Comparison of ENCODE assay signal across 33 cellular contexts in genomic region chr5:144416196-144416595, GRCh38.
DNase-seq lines count a peak whose midpoint lies in the region; ATAC-seq, FAIRE-seq and TF ChIP-seq lines count a peak whose summit lies in the region.
"Had no signal": no experiment of that assay in that cellular context is flagged by ENCODE, and none has a peak within 500 bp of the region (broad histone marks: within the 10 kb centered on the region; RNA-seq: fewer than 3 reads in every experiment).

No MANE protein-coding gene starts in this region.

- in situ Hi-C loops in HepG2 (cut with HindIII; ENCODE audit: extremely low pct_ligation_motif_present, low pct_unique_long_range_greater_than_20kb), result no loop called here

- CTCF ChIA-PET in HepG2 (lab: Yijun Ruan, JAX; ENCODE audit: low intra/inter-chr PET ratio, low total read pairs) (no interaction called here), HEK293 (lab: Yijun Ruan, JAX) (interaction anchor here (0.8 kb wide), 1 partner anchor 169 kb away, joined by 3 read pairs; no protein-coding TSS in a partner anchor)

- POLR2A ChIA-PET in HepG2 (lab: Yijun Ruan, JAX) (no interaction called here), HEK293 (lab: Yijun Ruan, JAX) (no interaction called here)

- H3K36me3 ChIP-seq in HepG2 (replicated peaks in 1 of 2; ENCODE audit: control insufficient read depth in 1 of 2, insufficient read depth in 2 of 2, low read length in 2 of 2) (no peaks in the 10 kb centered on the region), right lobe of liver (no peaks in the 10 kb centered on the region), HEK293 (ENCODE audit: control insufficient read depth in 2 of 2, insufficient read depth in 1 of 2, low read length in 2 of 2) (no peaks in the 10 kb centered on the region)
- H3K36me3 ChIP-seq: BE2C; BLaER1; BLaER1 treated with 17β-estradiol and CSF1 and Interleukin-3, amounts not matched to agents 10 nM and 100 nM had no signal

- TF ChIP-seq CTCF in HepG2 (CRISPR knock-in tag; IDR thresholded peaks at IDR 0.05) (no peak), right lobe of liver (IDR thresholded peaks at IDR 0.05) (no peak), HEK293 (tag by site-specific recombination; IDR thresholded peaks at IDR 0.05) (no peak)

- intact Hi-C loops in HepG2 (cut with micrococcal nuclease; ENCODE audit: unreplicated experiment) (no loop called here), right lobe of liver (cut with DNase I) (no loop called here)

- no peak overlapping the region for H2AFZ ChIP-seq in HepG2 (ENCODE audit: low read length)

- no peaks in the 10 kb centered on the region for H4K20me1 ChIP-seq in HepG2 (ENCODE audit: insufficient read depth, low read length)
- H4K20me1 ChIP-seq: BLaER1; BLaER1 treated with 17β-estradiol and CSF1 and Interleukin-3, amounts not matched to agents 10 nM and 100 nM had no signal

- BruUV-seq in HepG2 (replicated peaks; lab: Mats Ljungman, UMichigan), result no TSS peak

- no peak overlapping the region for H3K4me2 ChIP-seq in HepG2 (ENCODE audit: low read depth, low read length)
- H3K4me2 ChIP-seq: A549; BLaER1; BLaER1 treated with 17β-estradiol and CSF1 and Interleukin-3, amounts not matched to agents 10 nM and 100 nM had no signal

- no peaks in the 10 kb centered on the region for H3K27me3 ChIP-seq in HepG2 (ENCODE audit: control insufficient read depth in 1 of 2, insufficient read depth in 2 of 2, low read length in 2 of 2)
- H3K27me3 ChIP-seq in right lobe of liver, result no peaks in the 10 kb centered on the region
- H3K27me3 ChIP-seq: BE2C; BLaER1; BLaER1 treated with 17β-estradiol and CSF1 and Interleukin-3, amounts not matched to agents 10 nM and 100 nM had no signal

- no peak for TF ChIP-seq EP300 in HepG2 (IDR thresholded peaks at IDR 0.05; ENCODE audit: low read depth in 2 of 2, low read length in 2 of 2)
- TF ChIP-seq EP300 in HepG2 (CRISPR knock-in tag; IDR thresholded peaks at IDR 0.05; ENCODE audit: borderline replicate concordance), result no peak

- H3K9ac ChIP-seq in HepG2 (ENCODE audit: insufficient read depth, low read depth, low read length), result no peak overlapping the region
- H3K9ac ChIP-seq: BLaER1; BLaER1 treated with 17β-estradiol and CSF1 and Interleukin-3, amounts not matched to agents 10 nM and 100 nM had no signal

- H3K27ac ChIP-seq in HepG2 (ENCODE audit: extremely low read length, insufficient read depth, low read length) (no peak overlapping the region), right lobe of liver (no peak overlapping the region), HEK293 (ENCODE audit: extremely low read depth, low read depth, low read length) (no peak overlapping the region)
- H3K27ac ChIP-seq: 22Rv1; A549; BLaER1; BLaER1 treated with 17β-estradiol and CSF1 and Interleukin-3, amounts not matched to agents 10 nM and 100 nM; C4-2B had no signal

- H3K4me3 ChIP-seq in HepG2 (replicated peaks in 1 of 3; ENCODE audit: insufficient read depth in 1 of 3, low read depth in 2 of 3, low read length in 3 of 3) (no peak overlapping the region), right lobe of liver (no peak overlapping the region), HEK293 (ENCODE audit: low read depth, low read length) (no peak overlapping the region)
- H3K4me3 ChIP-seq: A549; BLaER1; BLaER1 treated with 17β-estradiol and CSF1 and Interleukin-3, amounts not matched to agents 10 nM and 100 nM had no signal

- DNase-seq in NCI-H345 (lab: John Stamatoyannopoulos, UW) (peak; percentile 9), NCI-H345 treated with DMSO at 0.1 percent for 48 hours (lab: John Stamatoyannopoulos, UW; ENCODE audit: unreplicated experiment) (no peak), HepG2 (ENCODE audit: low spot score) (no peak), right lobe of liver (no peak)
- DNase-seq: 8988T; ACHN; AML-193; BE2C; C1 segment of cervical spinal cord; Caco-2; Calu3; CD4-positive, alpha-beta memory T cell; CD4-positive, alpha-beta T cell; CD4-positive, CD25-positive, alpha-beta regulatory T cell; CD8-positive, alpha-beta memory T cell; CD8-positive, alpha-beta T cell; COR-L47; DMS 273 treated with DMSO at 0.1 percent for 48 hours; DMS153; DMS53; DMS79; DMS79 treated with DMSO at 0.1 percent for 48 hours; DND-41; EL had no signal

- no peaks in the 10 kb centered on the region for H3K79me2 ChIP-seq in HepG2 (ENCODE audit: insufficient read depth, low read length)

- no peak for TF ChIP-seq POLR2A in HepG2 (IDR thresholded peaks at IDR 0.05; ENCODE audit: insufficient read depth in 1 of 2, low read depth in 2 of 2, low read length in 2 of 2)
- TF ChIP-seq POLR2A in right lobe of liver (IDR thresholded peaks at IDR 0.05), result no peak

- WGBS in HepG2 (ENCODE audit: low lambda C conversion rate), result 4% methylated on average over 2 of the region's 2 CpGs
- 47% methylated on average over 2 of the region's 2 CpGs for WGBS in right lobe of liver (ENCODE audit: insufficient coverage, low coverage, low lambda C conversion rate, missing lambda C conversion rate)

- H3K9me3 ChIP-seq in HepG2 (ENCODE audit: low read length) (no peaks in the 10 kb centered on the region), right lobe of liver (no peaks in the 10 kb centered on the region), HEK293 (ENCODE audit: control insufficient read depth, insufficient read depth, low read depth, low read length) (no peaks in the 10 kb centered on the region)
- H3K9me3 ChIP-seq: A549, BE2C had no signal

- FAIRE-seq in HepG2 (lab: Jason Lieb, UNC), result no peak
- FAIRE-seq: A204.1, D721Med had no signal

- TF ChIP-seq RAD21 in HepG2 (CRISPR knock-in tag; IDR thresholded peaks at IDR 0.05), result no peak

- no peak for ATAC-seq in HepG2
- ATAC-seq in right lobe of liver, result no peak
- ATAC-seq in HG03108 (IDR thresholded peaks at IDR 0.05; ENCODE audit: unreplicated experiment), result no peak
- ATAC-seq: A549; CD8-positive, alpha-beta T cell had no signal

- no peaks in the 10 kb centered on the region for H3K4me1 ChIP-seq in HepG2 (ENCODE audit: insufficient read depth, low read length)
- no peaks in the 10 kb centered on the region for H3K4me1 ChIP-seq in right lobe of liver
- H3K4me1 ChIP-seq in HEK293 (ENCODE audit: control insufficient read depth, insufficient read depth, low read length), result no peaks in the 10 kb centered on the region
- H3K4me1 ChIP-seq: A549; BE2C; BLaER1; BLaER1 treated with 17β-estradiol and CSF1 and Interleukin-3, amounts not matched to agents 10 nM and 100 nM had no signal

TF ChIP-seq in HepG2, 621 proteins besides CTCF, POLR2A, EP300 and RAD21 (continues in another document):
- no peak for TF ChIP-seq TFE3 (CRISPR knock-in tag; IDR thresholded peaks at IDR 0.05)
- TF ChIP-seq, protein P1, sequence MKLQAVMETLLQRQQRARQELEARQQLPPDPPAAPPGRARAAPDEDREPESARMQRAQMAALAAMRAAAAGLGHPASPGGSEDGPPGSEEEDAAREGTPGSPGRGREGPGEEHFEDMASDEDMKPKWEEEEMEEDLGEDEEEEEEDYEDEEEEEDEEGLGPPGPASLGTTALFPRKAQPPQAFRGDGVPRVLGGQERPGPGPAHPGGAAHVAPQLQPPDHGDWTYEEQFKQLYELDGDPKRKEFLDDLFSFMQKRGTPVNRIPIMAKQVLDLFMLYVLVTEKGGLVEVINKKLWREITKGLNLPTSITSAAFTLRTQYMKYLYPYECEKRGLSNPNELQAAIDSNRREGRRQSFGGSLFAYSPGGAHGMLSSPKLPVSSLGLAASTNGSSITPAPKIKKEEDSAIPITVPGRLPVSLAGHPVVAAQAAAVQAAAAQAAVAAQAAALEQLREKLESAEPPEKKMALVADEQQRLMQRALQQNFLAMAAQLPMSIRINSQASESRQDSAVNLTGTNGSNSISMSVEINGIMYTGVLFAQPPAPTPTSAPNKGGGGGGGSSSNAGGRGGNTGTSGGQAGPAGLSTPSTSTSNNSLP (IDR thresholded peaks at IDR 0.05; ENCODE audit: low read depth, low read length), result no peak
- TF ChIP-seq CENPX (CRISPR knock-in tag; IDR thresholded peaks at IDR 0.05), result no peak

TF ChIP-seq in HEK293, 187 proteins besides CTCF, POLR2A, EP300 and RAD21:
- TF ChIP-seq, protein P2, sequence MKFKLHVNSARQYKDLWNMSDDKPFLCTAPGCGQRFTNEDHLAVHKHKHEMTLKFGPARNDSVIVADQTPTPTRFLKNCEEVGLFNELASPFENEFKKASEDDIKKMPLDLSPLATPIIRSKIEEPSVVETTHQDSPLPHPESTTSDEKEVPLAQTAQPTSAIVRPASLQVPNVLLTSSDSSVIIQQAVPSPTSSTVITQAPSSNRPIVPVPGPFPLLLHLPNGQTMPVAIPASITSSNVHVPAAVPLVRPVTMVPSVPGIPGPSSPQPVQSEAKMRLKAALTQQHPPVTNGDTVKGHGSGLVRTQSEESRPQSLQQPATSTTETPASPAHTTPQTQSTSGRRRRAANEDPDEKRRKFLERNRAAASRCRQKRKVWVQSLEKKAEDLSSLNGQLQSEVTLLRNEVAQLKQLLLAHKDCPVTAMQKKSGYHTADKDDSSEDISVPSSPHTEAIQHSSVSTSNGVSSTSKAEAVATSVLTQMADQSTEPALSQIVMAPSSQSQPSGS (tag by site-specific recombination; IDR thresholded peaks at IDR 0.05; ENCODE audit: low read depth), result 0 out of 2 replicates have a peak, but pooled peaks have one; percentile 8
- no peak for TF ChIP-seq MYNN (tag by site-specific recombination; IDR thresholded peaks at IDR 0.05; ENCODE audit: borderline replicate concordance)
